Comparison of ENCODE assay signal across 8 cellular contexts in the genomic region with DNA sequence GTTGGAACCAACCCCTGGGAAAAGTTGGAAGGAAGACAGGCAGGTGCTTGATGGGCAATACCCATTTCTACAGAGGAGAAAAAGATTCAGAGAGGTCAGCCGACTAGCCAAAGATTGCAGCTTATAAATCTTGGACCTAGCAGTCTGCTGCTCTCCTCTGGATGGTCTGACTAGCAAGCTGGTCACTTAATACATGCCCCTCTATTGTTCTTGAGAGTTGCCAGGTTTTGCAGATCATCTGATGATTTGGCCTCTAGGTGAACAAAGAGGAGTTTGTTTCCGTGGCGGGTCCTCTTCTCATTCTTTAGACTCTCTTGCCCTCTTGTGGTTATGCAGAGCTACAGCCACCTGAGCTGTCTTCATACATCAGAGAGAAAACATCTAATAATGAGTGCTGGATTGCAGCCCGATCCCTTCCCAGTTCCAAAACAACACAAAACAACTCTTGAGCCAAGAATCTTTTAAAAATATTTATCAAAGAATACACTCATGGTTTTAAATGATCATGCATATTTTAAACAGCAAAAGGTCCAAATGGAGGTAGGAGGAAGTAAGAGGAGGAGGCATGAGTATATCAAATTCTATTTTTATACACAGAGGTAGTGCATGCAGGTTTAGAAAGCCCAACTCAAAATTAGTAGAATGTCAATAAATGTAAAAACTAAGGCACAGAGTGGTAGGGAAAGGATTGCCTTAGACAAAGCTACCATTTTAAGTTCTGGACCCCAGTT.
A peak's percentile ranks its signal among the peaks of the same experiment; 100 is the strongest.
DNase-seq lines count a peak whose midpoint lies in the region; ATAC-seq, FAIRE-seq and TF ChIP-seq lines count a peak whose summit lies in the region.
"Had no signal": no experiment of that assay in that cellular context is flagged by ENCODE, and none has a peak within 500 bp of the region (broad histone marks: within the 10 kb centered on the region; RNA-seq: fewer than 3 reads in every experiment).

No MANE protein-coding gene starts in this region.

- dilution Hi-C loops in keratinocyte (cut with MboI; ENCODE audit: extremely low pct_ligation_motif_present, low sequenced_read_pairs) = no loop called here

- intact Hi-C loops in breast epithelium (cut with DNase I; ENCODE audit: low total_unique reads) = no loop called here

- H2AFZ ChIP-seq in keratinocyte (ENCODE audit: control insufficient read depth, low read length) = no peak overlapping the region

- TF ChIP-seq CTCF in GM12865 (IDR thresholded peaks at IDR 0.05; ENCODE audit: insufficient read depth, low read depth, low read length, missing control alignments) (peak; percentile 70), breast epithelium (IDR thresholded peaks at IDR 0.05) (peak; percentile 44 to 85 (median 72)), keratinocyte (optimal IDR thresholded peaks at IDR 0.05 in 1 of 3, IDR thresholded peaks at IDR 0.05 in 1 of 3, conservative IDR thresholded peaks at IDR 0.05 in 1 of 3; ENCODE audit: extremely low read depth in 1 of 3, insufficient read depth in 2 of 3, low read length in 3 of 3) (peak; percentile 69 to 84 (median 82)), thoracic aorta (IDR thresholded peaks at IDR 0.05) (peak; percentile 47)

- peak; percentile 20 for FAIRE-seq in HTR-8/SVneo (lab: Jason Lieb, UNC)
- FAIRE-seq in keratinocyte (lab: Jason Lieb, UNC) = peak; percentile 26
- FAIRE-seq: colon had no signal

- no peak overlapping the region for H3K4me2 ChIP-seq in keratinocyte (ENCODE audit: control insufficient read depth, extremely low read depth, insufficient read depth, low read depth, low read length)

- H3K9me3 ChIP-seq in breast epithelium = no peaks in the 10 kb centered on the region
- no peaks in the 10 kb centered on the region for H3K9me3 ChIP-seq in keratinocyte (ENCODE audit: control insufficient read depth, low read depth, low read length)
- no peaks in the 10 kb centered on the region for H3K9me3 ChIP-seq in thoracic aorta

- TF ChIP-seq POLR2A in breast epithelium (IDR thresholded peaks at IDR 0.05) = no peak

- H3K9ac ChIP-seq in keratinocyte (ENCODE audit: control insufficient read depth, extremely low read depth, insufficient read depth, low read length) = no peak overlapping the region

- no peak overlapping the region for H3K27ac ChIP-seq in breast epithelium
- no peak overlapping the region for H3K27ac ChIP-seq in keratinocyte (ENCODE audit: control insufficient read depth, insufficient read depth, low read length)
- H3K27ac ChIP-seq in thoracic aorta = no peak overlapping the region

- H3K36me3 ChIP-seq in breast epithelium (no peaks in the 10 kb centered on the region), keratinocyte (ENCODE audit: control insufficient read depth in 2 of 2, extremely low read depth in 1 of 2, insufficient read depth in 2 of 2, low read length in 2 of 2) (no peaks in the 10 kb centered on the region), thoracic aorta (no peaks in the 10 kb centered on the region)

- DNase-seq in GM12865 (ENCODE audit: low read depth) = peak; percentile 71
- peak; percentile 68 for DNase-seq in HTR-8/SVneo (ENCODE audit: insufficient read length, low spot score)
- DNase-seq in NCI-H82 (lab: John Stamatoyannopoulos, UW) = peak; percentile 92
- peak in 1 of 2 donors; percentile 38 for DNase-seq in breast epithelium (ENCODE audit: low spot score in 2 of 2)
- DNase-seq in keratinocyte (ENCODE audit: low read depth, low spot score) = peak; percentile 21
- no peak for DNase-seq in thoracic aorta (ENCODE audit: low spot score)

- no peaks in the 10 kb centered on the region for H3K79me2 ChIP-seq in keratinocyte (ENCODE audit: control insufficient read depth, insufficient read depth, low read length)

- H4K20me1 ChIP-seq in keratinocyte (ENCODE audit: control insufficient read depth, extremely low read depth, insufficient read depth, low read length) = no peaks in the 10 kb centered on the region

- ATAC-seq in GM21717 (IDR thresholded peaks at IDR 0.05; ENCODE audit: unreplicated experiment) (peak; percentile 88), thoracic aorta (ENCODE audit: insufficient number of reproducible peaks, low FRiP score, low read depth) (no peak)

- no peak overlapping the region for H3K4me3 ChIP-seq in GM12865 (ENCODE audit: low read depth, low read length)
- no peak overlapping the region for H3K4me3 ChIP-seq in breast epithelium
- H3K4me3 ChIP-seq in keratinocyte (ENCODE audit: control insufficient read depth in 2 of 3, extremely low read depth in 1 of 3, insufficient read depth in 2 of 3, low read depth in 1 of 3, low read length in 3 of 3) = no peak overlapping the region
- no peak overlapping the region for H3K4me3 ChIP-seq in thoracic aorta

- no peaks in the 10 kb centered on the region for H3K4me1 ChIP-seq in breast epithelium
- H3K4me1 ChIP-seq in keratinocyte (ENCODE audit: control insufficient read depth, extremely low read depth, insufficient read depth, low read length) = no peaks in the 10 kb centered on the region
- no peaks in the 10 kb centered on the region for H3K4me1 ChIP-seq in thoracic aorta (ENCODE audit: control insufficient read depth in 1 of 2, low read depth in 2 of 2)

- no peaks in the 10 kb centered on the region for H3K27me3 ChIP-seq in breast epithelium
- H3K27me3 ChIP-seq in keratinocyte (ENCODE audit: control insufficient read depth, extremely low read depth, insufficient read depth, low read length) = peaks cover 7% of the 10 kb centered on the region
- no peaks in the 10 kb centered on the region for H3K27me3 ChIP-seq in thoracic aorta (replicated peaks; ENCODE audit: insufficient read depth)

- no peaks in the 10 kb centered on the region for H3K9me1 ChIP-seq in keratinocyte (ENCODE audit: control insufficient read depth, extremely low read depth, insufficient read depth, low read length)
